Comparison of ENCODE assay signal across 21 cellular contexts in the genomic region with DNA sequence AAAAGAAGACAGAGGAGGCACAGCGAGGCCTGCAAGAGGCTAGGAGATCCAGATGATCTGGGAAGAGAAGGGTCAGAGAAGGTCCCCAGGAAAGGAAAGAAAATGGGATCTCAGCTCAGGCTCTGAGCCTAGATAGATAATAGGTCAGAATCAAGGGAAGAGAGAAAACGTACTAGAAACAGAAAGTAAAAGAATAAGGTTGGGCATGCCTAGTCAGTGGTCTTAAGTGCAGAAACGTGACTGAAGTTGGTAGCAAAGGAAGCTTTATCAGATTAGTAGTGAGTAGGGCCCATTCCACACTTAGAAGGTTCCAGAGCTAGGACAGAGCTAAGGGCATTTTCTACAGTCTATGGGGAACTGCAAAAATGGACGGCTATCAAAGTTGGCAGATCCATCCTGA.
DNase-seq lines count a peak whose midpoint lies in the region; ATAC-seq and TF ChIP-seq lines count a peak whose summit lies in the region.
"Had no signal": no experiment of that assay in that cellular context is flagged by ENCODE, and none has a peak within 500 bp of the region (broad histone marks: within the 10 kb centered on the region; RNA-seq: fewer than 3 reads in every experiment).

No MANE protein-coding gene starts in this region.

- no peak overlapping the region for H3K27ac Mint-ChIP-seq in activated naive CD4-positive, alpha-beta T cell treated with anti-CD3 and anti-CD28 coated beads, Interleukin-2, amount 50 U/mL, for 24 hours
- no peak overlapping the region for H3K27ac Mint-ChIP-seq in activated T-helper 1 cell treated with anti-CD3 and anti-CD28 coated beads, Interleukin-12 subunit alpha, Interleukin-12 subunit beta, Interleukin-2, Interleukin-4 antibody, amounts not matched to agents 30 ng/mL and 10 ng/mL and 1 ng/mL, durations not matched to agents 14 hours and 24 hours and 36 hours
- H3K27ac Mint-ChIP-seq: naive thymus-derived CD8-positive, alpha-beta T cell; progenitor cell of endocrine pancreas had no signal

- in situ Hi-C loops in transverse colon (cut with MboI; ENCODE audit: low pct_ligation_motif_present in 1 of 4, low pct_unique_long_range_greater_than_20kb in 1 of 4, low sequenced_read_pairs in 3 of 4) = no loop called here

- no peak for DNase-seq in activated naive CD4-positive, alpha-beta T cell treated with Interleukin-2 at 50 U/mL for 16 hours
- no peak for DNase-seq in activated T-helper 1 cell treated with anti-CD3 and anti-CD28 coated beads, Interleukin-12 subunit alpha, Interleukin-12 subunit beta, Interleukin-2, Interleukin-4 antibody, amounts not matched to agents 30 ng/mL and 10 ng/mL and 1 ng/mL, durations not matched to agents 14 hours and 24 hours and 36 hours (ENCODE audit: low spot score)
- no peak for DNase-seq in transverse colon
- DNase-seq in coronary artery (ENCODE audit: low spot score) = no peak
- no peak for DNase-seq in heart right ventricle
- no peak for DNase-seq in stimulated activated CD4-positive, alpha-beta T cell treated with anti-CD3 and anti-CD28 coated beads, Interleukin-2, amount 100 ng/mL, for 24 hours
- DNase-seq: ACHN; activated gamma-delta T cell; CD4-positive, alpha-beta memory T cell; HCEC 1CT; naive thymus-derived CD8-positive, alpha-beta T cell; NCI-H2029 treated with DMSO at 0.1 percent for 48 hours; NCI-H69; PC-9; stimulated activated naive CD4-positive, alpha-beta T cell; upper lobe of right lung had no signal

- intact Hi-C loops in activated T-helper 1 cell treated with anti-CD3 and anti-CD28 coated beads, Interleukin-12 subunit alpha, Interleukin-12 subunit beta, Interleukin-2, Interleukin-4 antibody, amounts not matched to agents 30 ng/mL and 10 ng/mL and 1 ng/mL, durations not matched to agents 14 hours and 24 hours and 36 hours (cut with micrococcal nuclease) = no loop called here
- intact Hi-C loops in transverse colon (cut with DNase I; ENCODE audit: low total_unique reads) (no loop called here), heart right ventricle (cut with DNase I) (no loop called here)

- no peaks in the 10 kb centered on the region for H3K9me3 ChIP-seq in transverse colon
- H3K9me3 ChIP-seq in heart right ventricle = no peaks in the 10 kb centered on the region
- H3K9me3 ChIP-seq: upper lobe of right lung had no signal

- no peak for TF ChIP-seq POLR2A in transverse colon (IDR thresholded peaks at IDR 0.05)

- H3K27me3 Mint-ChIP-seq in activated naive CD4-positive, alpha-beta T cell treated with anti-CD3 and anti-CD28 coated beads, Interleukin-2, amount 50 U/mL, for 24 hours = no peaks in the 10 kb centered on the region
- H3K27me3 Mint-ChIP-seq in activated T-helper 1 cell treated with anti-CD3 and anti-CD28 coated beads, Interleukin-12 subunit alpha, Interleukin-12 subunit beta, Interleukin-2, Interleukin-4 antibody, amounts not matched to agents 30 ng/mL and 10 ng/mL and 1 ng/mL, durations not matched to agents 14 hours and 24 hours and 36 hours (ENCODE audit: insufficient read depth) = no peaks in the 10 kb centered on the region
- H3K27me3 Mint-ChIP-seq: CD4-positive, alpha-beta memory T cell; naive thymus-derived CD8-positive, alpha-beta T cell; progenitor cell of endocrine pancreas had no signal

- H3K4me3 Mint-ChIP-seq in activated naive CD4-positive, alpha-beta T cell treated with anti-CD3 and anti-CD28 coated beads, Interleukin-2, amount 50 U/mL, for 24 hours = peak overlapping the region; percentile 6
- H3K4me3 Mint-ChIP-seq in activated T-helper 1 cell treated with anti-CD3 and anti-CD28 coated beads, Interleukin-12 subunit alpha, Interleukin-12 subunit beta, Interleukin-2, Interleukin-4 antibody, amounts not matched to agents 30 ng/mL and 10 ng/mL and 1 ng/mL, durations not matched to agents 14 hours and 24 hours and 36 hours = peak overlapping the region; percentile 61
- H3K4me3 Mint-ChIP-seq: CD4-positive, alpha-beta memory T cell; naive thymus-derived CD8-positive, alpha-beta T cell had no signal

- H3K4me1 ChIP-seq in transverse colon (no peaks in the 10 kb centered on the region), heart right ventricle (peaks cover 0 to 9% (median 0%) of the 10 kb centered on the region in 9 donors)
- H3K4me1 ChIP-seq: upper lobe of right lung had no signal

- TF ChIP-seq CTCF in transverse colon (IDR thresholded peaks at IDR 0.05) (no peak), coronary artery (IDR thresholded peaks at IDR 0.05) (no peak), heart right ventricle (IDR thresholded peaks at IDR 0.05) (no peak)

- H3K36me3 ChIP-seq in transverse colon = no peaks in the 10 kb centered on the region
- peaks cover 0 to 24% (median 0%) of the 10 kb centered on the region in 9 donors for H3K36me3 ChIP-seq in heart right ventricle

- H3K27me3 ChIP-seq in transverse colon (no peaks in the 10 kb centered on the region), heart right ventricle (no peaks in the 10 kb centered on the region)
- H3K27me3 ChIP-seq: upper lobe of right lung had no signal

- peak; percentile 57 for ATAC-seq in GM21786 (IDR thresholded peaks at IDR 0.05; ENCODE audit: unreplicated experiment)
- ATAC-seq in heart right ventricle = no peak
- ATAC-seq: HepG2; naive thymus-derived CD8-positive, alpha-beta T cell; upper lobe of right lung had no signal

- 59 to 72% methylated on average over 4 of the region's 4 CpGs for WGBS in transverse colon (ENCODE audit: low coverage in 1 of 2), 2 donors
- 74 to 84% methylated on average over 4 of the region's 4 CpGs for WGBS in heart right ventricle, 2 donors

- H3K9me3 Mint-ChIP-seq in activated naive CD4-positive, alpha-beta T cell treated with anti-CD3 and anti-CD28 coated beads, Interleukin-2, amount 50 U/mL, for 24 hours = no peaks in the 10 kb centered on the region
- no peaks in the 10 kb centered on the region for H3K9me3 Mint-ChIP-seq in activated T-helper 1 cell treated with anti-CD3 and anti-CD28 coated beads, Interleukin-12 subunit alpha, Interleukin-12 subunit beta, Interleukin-2, Interleukin-4 antibody, amounts not matched to agents 30 ng/mL and 10 ng/mL and 1 ng/mL, durations not matched to agents 14 hours and 24 hours and 36 hours
- H3K9me3 Mint-ChIP-seq: CD4-positive, alpha-beta memory T cell; naive thymus-derived CD8-positive, alpha-beta T cell had no signal

- TF ChIP-seq EP300 in transverse colon (IDR thresholded peaks at IDR 0.05; ENCODE audit: low read depth) = no peak

- H3K36me3 Mint-ChIP-seq in activated naive CD4-positive, alpha-beta T cell treated with anti-CD3 and anti-CD28 coated beads, Interleukin-2, amount 50 U/mL, for 24 hours = peaks cover 33% of the 10 kb centered on the region
- peaks cover 29% of the 10 kb centered on the region for H3K36me3 Mint-ChIP-seq in activated T-helper 1 cell treated with anti-CD3 and anti-CD28 coated beads, Interleukin-12 subunit alpha, Interleukin-12 subunit beta, Interleukin-2, Interleukin-4 antibody, amounts not matched to agents 30 ng/mL and 10 ng/mL and 1 ng/mL, durations not matched to agents 14 hours and 24 hours and 36 hours (ENCODE audit: low read depth)

- H3K4me3 ChIP-seq in transverse colon (no peak overlapping the region), coronary artery (no peak overlapping the region), heart right ventricle (no peak overlapping the region)
- H3K4me3 ChIP-seq: PC-9, smooth muscle cell, upper lobe of right lung had no signal

- H3K27ac ChIP-seq in transverse colon = no peak overlapping the region
- no peak overlapping the region for H3K27ac ChIP-seq in coronary artery
- H3K27ac ChIP-seq in heart right ventricle = no peak overlapping the region
- H3K27ac ChIP-seq: PC-9, upper lobe of right lung had no signal

- peaks cover 46% of the 10 kb centered on the region for H3K4me1 Mint-ChIP-seq in activated naive CD4-positive, alpha-beta T cell treated with anti-CD3 and anti-CD28 coated beads, Interleukin-2, amount 50 U/mL, for 24 hours
- H3K4me1 Mint-ChIP-seq in activated T-helper 1 cell treated with anti-CD3 and anti-CD28 coated beads, Interleukin-12 subunit alpha, Interleukin-12 subunit beta, Interleukin-2, Interleukin-4 antibody, amounts not matched to agents 30 ng/mL and 10 ng/mL and 1 ng/mL, durations not matched to agents 14 hours and 24 hours and 36 hours (ENCODE audit: low read depth) = peaks cover 34% of the 10 kb centered on the region
